Comparison of ENCODE assay signal across 1 cellular context in the genomic region with DNA sequence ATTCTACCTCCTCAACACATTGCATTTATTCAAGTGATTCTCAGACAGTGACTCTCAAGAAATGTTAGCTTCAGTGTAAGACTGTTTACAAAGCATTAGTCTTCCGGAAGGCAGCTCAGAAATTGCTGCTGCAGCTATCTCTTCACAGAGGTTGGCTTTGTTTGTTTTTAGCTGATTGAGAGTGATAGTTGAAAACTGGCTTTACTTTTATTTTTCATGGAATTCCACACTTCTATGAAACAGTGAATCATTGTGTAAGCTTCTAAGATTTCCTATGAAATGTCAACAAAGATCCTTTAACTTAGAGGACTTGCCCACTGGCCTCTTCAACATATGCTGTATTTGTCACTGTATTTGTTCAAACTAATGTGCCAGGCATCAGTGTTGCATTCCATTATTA.
TF ChIP-seq lines count a peak whose summit lies in the region.

No MANE protein-coding gene starts in this region.

TF ChIP-seq in GM23338, 12 proteins besides CTCF, POLR2A, EP300 and RAD21:
- TF ChIP-seq EZH2 (IDR thresholded peaks at IDR 0.05; ENCODE audit: low read depth, unreplicated experiment), result no peak
- TF ChIP-seq, protein P1, sequence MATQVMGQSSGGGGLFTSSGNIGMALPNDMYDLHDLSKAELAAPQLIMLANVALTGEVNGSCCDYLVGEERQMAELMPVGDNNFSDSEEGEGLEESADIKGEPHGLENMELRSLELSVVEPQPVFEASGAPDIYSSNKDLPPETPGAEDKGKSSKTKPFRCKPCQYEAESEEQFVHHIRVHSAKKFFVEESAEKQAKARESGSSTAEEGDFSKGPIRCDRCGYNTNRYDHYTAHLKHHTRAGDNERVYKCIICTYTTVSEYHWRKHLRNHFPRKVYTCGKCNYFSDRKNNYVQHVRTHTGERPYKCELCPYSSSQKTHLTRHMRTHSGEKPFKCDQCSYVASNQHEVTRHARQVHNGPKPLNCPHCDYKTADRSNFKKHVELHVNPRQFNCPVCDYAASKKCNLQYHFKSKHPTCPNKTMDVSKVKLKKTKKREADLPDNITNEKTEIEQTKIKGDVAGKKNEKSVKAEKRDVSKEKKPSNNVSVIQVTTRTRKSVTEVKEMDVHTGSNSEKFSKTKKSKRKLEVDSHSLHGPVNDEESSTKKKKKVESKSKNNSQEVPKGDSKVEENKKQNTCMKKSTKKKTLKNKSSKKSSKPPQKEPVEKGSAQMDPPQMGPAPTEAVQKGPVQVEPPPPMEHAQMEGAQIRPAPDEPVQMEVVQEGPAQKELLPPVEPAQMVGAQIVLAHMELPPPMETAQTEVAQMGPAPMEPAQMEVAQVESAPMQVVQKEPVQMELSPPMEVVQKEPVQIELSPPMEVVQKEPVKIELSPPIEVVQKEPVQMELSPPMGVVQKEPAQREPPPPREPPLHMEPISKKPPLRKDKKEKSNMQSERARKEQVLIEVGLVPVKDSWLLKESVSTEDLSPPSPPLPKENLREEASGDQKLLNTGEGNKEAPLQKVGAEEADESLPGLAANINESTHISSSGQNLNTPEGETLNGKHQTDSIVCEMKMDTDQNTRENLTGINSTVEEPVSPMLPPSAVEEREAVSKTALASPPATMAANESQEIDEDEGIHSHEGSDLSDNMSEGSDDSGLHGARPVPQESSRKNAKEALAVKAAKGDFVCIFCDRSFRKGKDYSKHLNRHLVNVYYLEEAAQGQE (IDR thresholded peaks at IDR 0.05; ENCODE audit: unreplicated experiment), result no peak
- no peak for TF ChIP-seq JUNB (IDR thresholded peaks at IDR 0.05; ENCODE audit: unreplicated experiment)
- no peak for TF ChIP-seq EZH2phosphoT487 (IDR thresholded peaks at IDR 0.05; ENCODE audit: unreplicated experiment)
- TF ChIP-seq, protein P2, sequence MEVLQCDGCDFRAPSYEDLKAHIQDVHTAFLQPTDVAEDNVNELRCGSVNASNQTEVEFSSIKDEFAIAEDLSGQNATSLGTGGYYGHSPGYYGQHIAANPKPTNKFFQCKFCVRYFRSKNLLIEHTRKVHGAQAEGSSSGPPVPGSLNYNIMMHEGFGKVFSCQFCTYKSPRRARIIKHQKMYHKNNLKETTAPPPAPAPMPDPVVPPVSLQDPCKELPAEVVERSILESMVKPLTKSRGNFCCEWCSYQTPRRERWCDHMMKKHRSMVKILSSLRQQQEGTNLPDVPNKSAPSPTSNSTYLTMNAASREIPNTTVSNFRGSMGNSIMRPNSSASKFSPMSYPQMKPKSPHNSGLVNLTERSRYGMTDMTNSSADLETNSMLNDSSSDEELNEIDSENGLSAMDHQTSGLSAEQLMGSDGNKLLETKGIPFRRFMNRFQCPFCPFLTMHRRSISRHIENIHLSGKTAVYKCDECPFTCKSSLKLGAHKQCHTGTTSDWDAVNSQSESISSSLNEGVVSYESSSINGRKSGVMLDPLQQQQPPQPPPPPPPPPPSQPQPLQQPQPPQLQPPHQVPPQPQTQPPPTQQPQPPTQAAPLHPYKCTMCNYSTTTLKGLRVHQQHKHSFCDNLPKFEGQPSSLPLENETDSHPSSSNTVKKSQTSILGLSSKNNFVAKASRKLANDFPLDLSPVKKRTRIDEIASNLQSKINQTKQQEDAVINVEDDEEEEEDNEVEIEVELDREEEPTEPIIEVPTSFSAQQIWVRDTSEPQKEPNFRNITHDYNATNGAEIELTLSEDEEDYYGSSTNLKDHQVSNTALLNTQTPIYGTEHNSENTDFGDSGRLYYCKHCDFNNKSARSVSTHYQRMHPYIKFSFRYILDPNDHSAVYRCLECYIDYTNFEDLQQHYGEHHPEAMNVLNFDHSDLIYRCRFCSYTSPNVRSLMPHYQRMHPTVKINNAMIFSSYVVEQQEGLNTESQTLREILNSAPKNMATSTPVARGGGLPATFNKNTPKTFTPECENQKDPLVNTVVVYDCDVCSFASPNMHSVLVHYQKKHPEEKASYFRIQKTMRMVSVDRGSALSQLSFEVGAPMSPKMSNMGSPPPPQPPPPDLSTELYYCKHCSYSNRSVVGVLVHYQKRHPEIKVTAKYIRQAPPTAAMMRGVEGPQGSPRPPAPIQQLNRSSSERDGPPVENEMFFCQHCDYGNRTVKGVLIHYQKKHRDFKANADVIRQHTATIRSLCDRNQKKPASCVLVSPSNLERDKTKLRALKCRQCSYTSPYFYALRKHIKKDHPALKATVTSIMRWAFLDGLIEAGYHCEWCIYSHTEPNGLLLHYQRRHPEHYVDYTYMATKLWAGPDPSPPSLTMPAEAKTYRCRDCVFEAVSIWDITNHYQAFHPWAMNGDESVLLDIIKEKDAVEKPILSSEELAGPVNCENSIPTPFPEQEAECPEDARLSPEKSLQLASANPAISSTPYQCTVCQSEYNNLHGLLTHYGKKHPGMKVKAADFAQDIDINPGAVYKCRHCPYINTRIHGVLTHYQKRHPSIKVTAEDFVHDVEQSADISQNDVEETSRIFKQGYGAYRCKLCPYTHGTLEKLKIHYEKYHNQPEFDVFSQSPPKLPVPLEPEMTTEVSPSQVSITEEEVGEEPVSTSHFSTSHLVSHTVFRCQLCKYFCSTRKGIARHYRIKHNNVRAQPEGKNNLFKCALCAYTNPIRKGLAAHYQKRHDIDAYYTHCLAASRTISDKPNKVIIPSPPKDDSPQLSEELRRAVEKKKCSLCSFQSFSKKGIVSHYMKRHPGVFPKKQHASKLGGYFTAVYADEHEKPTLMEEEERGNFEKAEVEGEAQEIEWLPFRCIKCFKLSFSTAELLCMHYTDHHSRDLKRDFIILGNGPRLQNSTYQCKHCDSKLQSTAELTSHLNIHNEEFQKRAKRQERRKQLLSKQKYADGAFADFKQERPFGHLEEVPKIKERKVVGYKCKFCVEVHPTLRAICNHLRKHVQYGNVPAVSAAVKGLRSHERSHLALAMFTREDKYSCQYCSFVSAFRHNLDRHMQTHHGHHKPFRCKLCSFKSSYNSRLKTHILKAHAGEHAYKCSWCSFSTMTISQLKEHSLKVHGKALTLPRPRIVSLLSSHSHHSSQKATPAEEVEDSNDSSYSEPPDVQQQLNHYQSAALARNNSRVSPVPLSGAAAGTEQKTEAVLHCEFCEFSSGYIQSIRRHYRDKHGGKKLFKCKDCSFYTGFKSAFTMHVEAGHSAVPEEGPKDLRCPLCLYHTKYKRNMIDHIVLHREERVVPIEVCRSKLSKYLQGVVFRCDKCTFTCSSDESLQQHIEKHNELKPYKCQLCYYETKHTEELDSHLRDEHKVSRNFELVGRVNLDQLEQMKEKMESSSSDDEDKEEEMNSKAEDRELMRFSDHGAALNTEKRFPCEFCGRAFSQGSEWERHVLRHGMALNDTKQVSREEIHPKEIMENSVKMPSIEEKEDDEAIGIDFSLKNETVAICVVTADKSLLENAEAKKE (CRISPR knock-in tag; IDR thresholded peaks at IDR 0.05), result no peak
- TF ChIP-seq ZNF331 (CRISPR knock-in tag; IDR thresholded peaks at IDR 0.05; ENCODE audit: low read depth), result no peak
- TF ChIP-seq STAT1 (IDR thresholded peaks at IDR 0.05; ENCODE audit: unreplicated experiment), result no peak
- TF ChIP-seq CREB1 (CRISPR knock-in tag; IDR thresholded peaks at IDR 0.05; ENCODE audit: low read depth), result no peak
- no peak for TF ChIP-seq NANOG (IDR thresholded peaks at IDR 0.05; ENCODE audit: borderline replicate concordance)
